1 cellular context compared by ENCODE assay signal in genomic region chr14:65412189-65412846, GRCh38.
A peak's percentile ranks its signal among the peaks of the same experiment; 100 is the strongest.
TF ChIP-seq lines count a peak whose summit lies in the region.

Gene FUT8 (plus strand): TSS chr14:65412730. CDS start chr14:65561564, 148,834 bp downstream.

TF ChIP-seq in HepG2, 621 proteins besides CTCF, POLR2A, EP300 and RAD21 (continued from another document and continues in another):
- no peak for TF ChIP-seq GLMP (CRISPR knock-in tag; IDR thresholded peaks at IDR 0.05; ENCODE audit: borderline replicate concordance)
- no peak for TF ChIP-seq ESRRA (CRISPR knock-in tag; IDR thresholded peaks at IDR 0.05; ENCODE audit: low read depth)
- TF ChIP-seq GATAD2A (CRISPR knock-in tag; IDR thresholded peaks at IDR 0.05) = 0 out of 2 replicates have a peak, but pooled peaks have one; percentile 20
- no peak for TF ChIP-seq SMYD3 (CRISPR knock-in tag; IDR thresholded peaks at IDR 0.05)
- peak; percentile 57; the same call in 1 of the 2 replicates for TF ChIP-seq ZNF232 (CRISPR knock-in tag; IDR thresholded peaks at IDR 0.05; ENCODE audit: borderline replicate concordance)
- TF ChIP-seq ZNF674 (CRISPR knock-in tag; IDR thresholded peaks at IDR 0.05; ENCODE audit: low read depth) = no peak
- no peak; the same call in 1 of the 2 replicates for TF ChIP-seq DR1 (CRISPR knock-in tag; IDR thresholded peaks at IDR 0.05)
- no peak for TF ChIP-seq GPBP1L1 (CRISPR knock-in tag; IDR thresholded peaks at IDR 0.05)
- no peak for TF ChIP-seq GTF3A (CRISPR knock-in tag; conservative IDR thresholded peaks at IDR 0.05)
- TF ChIP-seq TEAD2 (CRISPR knock-in tag; IDR thresholded peaks at IDR 0.05) = no peak
- no peak for TF ChIP-seq TSC22D2 (CRISPR knock-in tag; IDR thresholded peaks at IDR 0.05; ENCODE audit: borderline replicate concordance)
- TF ChIP-seq ZNF24 (IDR thresholded peaks at IDR 0.05) = no peak
- 0 out of 2 replicates have a peak, but pooled peaks have one; percentile 63 for TF ChIP-seq STAT5B (CRISPR knock-in tag; IDR thresholded peaks at IDR 0.05)
- peak; percentile 76 for TF ChIP-seq SRSF1 (optimal IDR thresholded peaks at IDR 0.05; ENCODE audit: low read depth, low read length)
- TF ChIP-seq BRCA1 (CRISPR knock-in tag; IDR thresholded peaks at IDR 0.05) = peak; percentile 51; the same call in 1 of the 2 replicates
- no peak for TF ChIP-seq ZNF569 (CRISPR knock-in tag; IDR thresholded peaks at IDR 0.05; ENCODE audit: borderline replicate concordance)
- no peak; the same call in 1 of the 2 replicates for TF ChIP-seq ZNF773 (CRISPR knock-in tag; IDR thresholded peaks at IDR 0.05; ENCODE audit: borderline replicate concordance)
- no peak for TF ChIP-seq SMAD1 (CRISPR knock-in tag; IDR thresholded peaks at IDR 0.05; ENCODE audit: borderline replicate concordance, low read depth)
- no peak for TF ChIP-seq SP1 (IDR thresholded peaks at IDR 0.05)
- TF ChIP-seq SP1 (CRISPR knock-in tag; IDR thresholded peaks at IDR 0.05) = peak; percentile 33; the same call in 1 of the 2 replicates
- no peak for TF ChIP-seq NR2F6 (IDR thresholded peaks at IDR 0.05)
- peak; percentile 84 for TF ChIP-seq NR2F6 (CRISPR knock-in tag; IDR thresholded peaks at IDR 0.05)
- no peak for TF ChIP-seq SSRP1 (CRISPR knock-in tag; IDR thresholded peaks at IDR 0.05)
- TF ChIP-seq ZNF546 (CRISPR knock-in tag; conservative IDR thresholded peaks at IDR 0.05) = peak; percentile 42; the same call in 1 of the 2 replicates
- no peak for TF ChIP-seq BRF2 (CRISPR knock-in tag; IDR thresholded peaks at IDR 0.05)
- TF ChIP-seq SOX13 (IDR thresholded peaks at IDR 0.05) = no peak
- peak in 1 of 2 experiments; percentile 55; a peak in 2 of 4 replicates for TF ChIP-seq SOX13 (CRISPR knock-in tag; conservative IDR thresholded peaks at IDR 0.05 in 1 of 2, IDR thresholded peaks at IDR 0.05 in 1 of 2)
- TF ChIP-seq TEF (CRISPR knock-in tag; IDR thresholded peaks at IDR 0.05) = no peak
- 0 out of 2 replicates have a peak, but pooled peaks have one; percentile 20 for TF ChIP-seq ETS1 (CRISPR knock-in tag; IDR thresholded peaks at IDR 0.05)
- peak; percentile 95 for TF ChIP-seq ZNF451 (CRISPR knock-in tag; IDR thresholded peaks at IDR 0.05)
- TF ChIP-seq RBFOX2 (IDR thresholded peaks at IDR 0.05; ENCODE audit: low read depth, low read length) = peak; percentile 77
- no peak for TF ChIP-seq ZNF510 (CRISPR knock-in tag; IDR thresholded peaks at IDR 0.05; ENCODE audit: low read depth)
- TF ChIP-seq ZNF143 (CRISPR knock-in tag; IDR thresholded peaks at IDR 0.05) = no peak; the same call in 1 of the 2 replicates
- TF ChIP-seq MYPOP (CRISPR knock-in tag; IDR thresholded peaks at IDR 0.05) = peak; percentile 75
- TF ChIP-seq YEATS2 (CRISPR knock-in tag; IDR thresholded peaks at IDR 0.05; ENCODE audit: borderline replicate concordance) = no peak; the same call in 1 of the 2 replicates
- peak; percentile 45; the same call in 1 of the 2 replicates for TF ChIP-seq CBX5 (CRISPR knock-in tag; IDR thresholded peaks at IDR 0.05; ENCODE audit: borderline replicate concordance)
- no peak for TF ChIP-seq NCOA5 (CRISPR knock-in tag; IDR thresholded peaks at IDR 0.05)
- TF ChIP-seq MNT (IDR thresholded peaks at IDR 0.05) = no peak
- no peak; the same call in 1 of the 2 replicates for TF ChIP-seq ZNF543 (CRISPR knock-in tag; IDR thresholded peaks at IDR 0.05)
- TF ChIP-seq NFE2L2 (IDR thresholded peaks at IDR 0.05; ENCODE audit: low read length) = no peak
- no peak for TF ChIP-seq ZNF207 (IDR thresholded peaks at IDR 0.05; ENCODE audit: borderline replicate concordance)
- no peak for TF ChIP-seq SIN3B (IDR thresholded peaks at IDR 0.05; ENCODE audit: low read length)
- TF ChIP-seq AFF4 (CRISPR knock-in tag; IDR thresholded peaks at IDR 0.05) = no peak
- peak; percentile 16; the same call in 1 of the 2 replicates for TF ChIP-seq TBX3 (IDR thresholded peaks at IDR 0.05; ENCODE audit: borderline replicate concordance)
- no peak; the same call in 1 of the 2 replicates for TF ChIP-seq ZSCAN20 (CRISPR knock-in tag; IDR thresholded peaks at IDR 0.05; ENCODE audit: borderline replicate concordance)
- no peak for TF ChIP-seq ZNF142 (CRISPR knock-in tag; IDR thresholded peaks at IDR 0.05)
- TF ChIP-seq ZNF256 (CRISPR knock-in tag; conservative IDR thresholded peaks at IDR 0.05) = no peak
